In genomic region chr2:104852161-104852689, GRCh38 we compare ENCODE assay signal across 8 cellular contexts. TPM values are rescaled to one million over a fixed set of nuclear protein-coding genes. Genes with fewer than 3 reads are reported as not detected.
DNase-seq lines count a peak whose midpoint lies in the region; ATAC-seq and TF ChIP-seq lines count a peak whose summit lies in the region.

No MANE protein-coding gene starts in this region.

- H3K27me3 ChIP-seq in esophagus muscularis mucosa, result peaks cover 0 to 90% (median 70%) of the 10 kb centered on the region in 4 donors

- intact Hi-C loops in esophagus muscularis mucosa (cut with DNase I) (no loop called here), posterior cingulate gyrus (cut with DNase I) (loop anchor here (5.0 kb wide), 2 partner anchors 150 to 420 kb away; no protein-coding TSS in a partner anchor)

- H3K9me3 ChIP-seq in esophagus muscularis mucosa, result no peaks in the 10 kb centered on the region

- no peak for TF ChIP-seq EP300 in esophagus muscularis mucosa (IDR thresholded peaks at IDR 0.05)

- TF ChIP-seq POLR2A in esophagus muscularis mucosa (IDR thresholded peaks at IDR 0.05; ENCODE audit: low read depth), result no peak

- no peak for ATAC-seq in GM19397 (IDR thresholded peaks at IDR 0.05; ENCODE audit: unreplicated experiment)
- ATAC-seq in GM18861 (IDR thresholded peaks at IDR 0.05; ENCODE audit: unreplicated experiment), result no peak
- ATAC-seq in HG02571 (IDR thresholded peaks at IDR 0.05; ENCODE audit: unreplicated experiment), result no peak

- H3K36me3 ChIP-seq in esophagus muscularis mucosa, result no peaks in the 10 kb centered on the region

- peak overlapping the region; percentile 44 to 58 (median 48) for H3K4me3 ChIP-seq in esophagus muscularis mucosa

- DNase-seq in GM10266 (ENCODE audit: extremely low spot score) (peak; percentile 55), NCI-H526 treated with DMSO at 0.1 percent for 48 hours (lab: John Stamatoyannopoulos, UW) (peak; percentile 58), esophagus muscularis mucosa (ENCODE audit: extremely low spot score) (peak; percentile 62), posterior cingulate gyrus (peak in 8 of 10 donors; percentile 34 to 93 (median 62))
- DNase-seq in activated CD4-positive, alpha-beta T cell treated with anti-CD3 and anti-CD28 coated beads, Interleukin-2, amount 50 U/mL, for 48 hours, result no peak

- TF ChIP-seq CTCF in GM10266 (IDR thresholded peaks at IDR 0.05; ENCODE audit: control insufficient read depth, insufficient read depth, low read depth, missing control alignments), result no peak
- TF ChIP-seq CTCF in esophagus muscularis mucosa (IDR thresholded peaks at IDR 0.05), result no peak

- H3K4me1 ChIP-seq in esophagus muscularis mucosa, result peaks cover 29 to 53% (median 48%) of the 10 kb centered on the region in 4 donors

- H3K27ac ChIP-seq in esophagus muscularis mucosa (replicated peaks in 1 of 4), result no peak overlapping the region

- 2% methylated on average over 36 of the region's 37 CpGs for WGBS in esophagus muscularis mucosa

RNA-seq across cellular contexts. Expression of gene POU3F3, which starts 1.7 kb away (rescaled TPM):
- total RNA-seq in esophagus muscularis mucosa, result under 1 TPM in 1 of 4 donors, not detected in 3; 0.11 TPM

Comparison
In these comparisons a context has a peak if more than half of its experiments do, and no peak if none do; other contexts are left out.
1. DNase-seq: peak in GM10266 (single experiment), NCI-H526 treated with DMSO at 0.1 percent for 48 hours (single experiment), esophagus muscularis mucosa (single experiment) and posterior cingulate gyrus (8 of 10); none in activated CD4-positive, alpha-beta T cell treated with anti-CD3 and anti-CD28 coated beads, Interleukin-2, amount 50 U/mL, for 48 hours (0 of 2).